7 cellular contexts compared by ENCODE assay signal in the genomic region with DNA sequence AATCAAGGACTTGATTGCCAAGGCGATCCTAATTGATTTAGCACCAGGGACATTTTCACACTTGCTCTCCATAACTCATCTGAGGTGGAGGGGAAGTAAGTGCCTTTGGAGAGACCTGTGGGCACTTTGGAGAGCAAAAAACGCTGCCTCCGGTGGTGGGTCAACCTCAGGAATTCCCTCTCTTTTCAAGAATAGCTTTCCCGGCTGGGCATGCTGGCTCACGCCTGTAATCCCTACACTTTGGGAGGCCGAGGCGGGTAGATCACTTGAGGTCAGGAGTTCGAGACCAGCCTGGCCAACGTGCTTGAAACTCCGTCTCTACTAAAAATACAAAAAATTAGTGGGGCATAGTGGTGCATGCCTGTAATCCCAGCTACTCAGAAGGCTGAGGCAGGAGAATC. TPM values are rescaled to one million over a fixed set of nuclear protein-coding genes. Genes with fewer than 3 reads are reported as not detected.
A peak's percentile ranks its signal among the peaks of the same experiment; 100 is the strongest.
DNase-seq lines count a peak whose midpoint lies in the region; FAIRE-seq and TF ChIP-seq lines count a peak whose summit lies in the region.

No MANE protein-coding gene starts in this region.

- no peak overlapping the region for H2BK12ac ChIP-seq in H9 (ENCODE audit: insufficient read length, low read depth, low read length)

- no peak overlapping the region for H4K5ac ChIP-seq in H9 (ENCODE audit: insufficient read length, low read depth, low read length)

- no peak overlapping the region for H3K9ac ChIP-seq in H9 (ENCODE audit: extremely low read depth, insufficient read length, low read length)

- FAIRE-seq in urothelium cell line (lab: Jason Lieb, UNC) = no peak

- H3K36me3 Mint-ChIP-seq in H9 (ENCODE audit: insufficient read depth in 1 of 3, low read depth in 3 of 3) = no peaks in the 10 kb centered on the region

- H3K14ac ChIP-seq in H9 (ENCODE audit: insufficient read depth, low read length) = no peak overlapping the region

- no peaks in the 10 kb centered on the region for H3K23me2 ChIP-seq in H9 (ENCODE audit: insufficient read length, low read depth, low read length, poor library complexity, severe bottlenecking)

- H2AK5ac ChIP-seq in H9 (ENCODE audit: insufficient read length, low read length) = no peak overlapping the region

- H3K79me2 ChIP-seq in H9 (ENCODE audit: insufficient read depth, low read length) = no peaks in the 10 kb centered on the region

- H3K27me3 ChIP-seq in H9 (ENCODE audit: insufficient read depth, low read length) (no peaks in the 10 kb centered on the region; the same call in 1 of the 2 replicates), SJSA1 (replicated peaks) (no peaks in the 10 kb centered on the region)

- H3K27ac ChIP-seq in H9 (ENCODE audit: insufficient read length, low read depth, low read length) (no peak overlapping the region), SJSA1 (peak overlapping the region; percentile 75), skin epidermis (peak overlapping the region; percentile 17 to 94 (median 87))

- no peak overlapping the region for H3K56ac ChIP-seq in H9 (ENCODE audit: insufficient read length, low read depth, low read length)

- H2BK20ac ChIP-seq in H9 (ENCODE audit: low read depth, low read length, poor library complexity, severe bottlenecking) = no peak overlapping the region

- H3K4me1 ChIP-seq in H9 (ENCODE audit: insufficient read depth, low read length) (no peaks in the 10 kb centered on the region; the same call in 1 of the 2 replicates), SJSA1 (replicated peaks) (peaks cover 43% of the 10 kb centered on the region)

- no peak overlapping the region for H4K8ac ChIP-seq in H9 (replicated peaks; ENCODE audit: insufficient read length, low read depth, low read length)

- H3K18ac ChIP-seq in H9 (ENCODE audit: insufficient read length, low read depth, low read length) = no peak overlapping the region

- no CpG with 5 or more reads among the region's 10 CpGs for WGBS in H9 (ENCODE audit: extremely low coverage, insufficient read length, low lambda C conversion rate)

- H3K9me3 Mint-ChIP-seq in H9 = peaks cover 0 to 62% of the 10 kb centered on the region in 2 experiments; a peak in 2 of 5 replicates

- DNase-seq in H9 (no peak), SJSA1 (ENCODE audit: low read depth in 1 of 2, low spot score in 2 of 2) (peak in 1 of 2 experiments; percentile 43), epithelial cell of proximal tubule (ENCODE audit: low read depth) (no peak), urothelium cell line (ENCODE audit: low spot score) (no peak), hippocampal formation (lab: John Stamatoyannopoulos, UW) (no peak), NCI-H146 treated with DMSO at 0.1 percent for 48 hours (lab: John Stamatoyannopoulos, UW; ENCODE audit: unreplicated experiment) (no peak)

- H3T11ph ChIP-seq in H9 (ENCODE audit: low read length) = no peak overlapping the region

- H3K27ac Mint-ChIP-seq in H9 = no peak overlapping the region

- no peak overlapping the region for H3K4me3 Mint-ChIP-seq in H9

- H3K9me3 ChIP-seq in H9 (ENCODE audit: control insufficient read depth, low read depth, low read length) (no peaks in the 10 kb centered on the region), SJSA1 (replicated peaks) (no peaks in the 10 kb centered on the region)

- no peaks in the 10 kb centered on the region for H3K36me3 ChIP-seq in SJSA1

- no peak overlapping the region for H3K4ac ChIP-seq in H9 (ENCODE audit: low read depth, low read length)

- no peak overlapping the region for H4K91ac ChIP-seq in H9 (ENCODE audit: insufficient read length, low read depth, low read length)

- no peak overlapping the region for H3K23ac ChIP-seq in H9 (ENCODE audit: insufficient read length, low read depth, low read length)

- H2AFZ ChIP-seq in H9 (ENCODE audit: low read length) = no peak overlapping the region

- no peak overlapping the region for H2BK15ac ChIP-seq in H9 (ENCODE audit: low read depth, low read length)

- no peak overlapping the region for H2BK5ac ChIP-seq in H9 (ENCODE audit: insufficient read length, low read length)

- peaks cover 0 to 39% of the 10 kb centered on the region in 2 experiments; a peak in 2 of 4 replicates for H3K4me1 Mint-ChIP-seq in H9

- H3K79me1 ChIP-seq in H9 (ENCODE audit: insufficient read depth, low read depth, low read length, poor library complexity, severe bottlenecking) = no peaks in the 10 kb centered on the region

- peak overlapping the region; percentile 39; the same call in 1 of the 2 replicates for H3K4me3 ChIP-seq in SJSA1
- peak overlapping the region; percentile 60 for H3K4me3 ChIP-seq in epithelial cell of proximal tubule (ENCODE audit: low read depth, low read length)
- no peak overlapping the region for H3K4me3 ChIP-seq in skin epidermis

- peaks cover 13% of the 10 kb centered on the region for H3K27me3 Mint-ChIP-seq in H9 (ENCODE audit: low read depth)

- H3K4me2 ChIP-seq in H9 (ENCODE audit: insufficient read depth, insufficient read length, low read length) = no peak overlapping the region

- no peak overlapping the region for H2BK120ac ChIP-seq in H9 (ENCODE audit: low read depth, low read length, poor library complexity, severe bottlenecking)

- no peaks in the 10 kb centered on the region for H4K20me1 ChIP-seq in H9 (ENCODE audit: control insufficient read depth, insufficient read depth, insufficient read length)

- TF ChIP-seq CTCF in H9 (conservative IDR thresholded peaks at IDR 0.05) = 0 out of 3 replicates have a peak, but pooled peaks have one; percentile 13
- no peak for TF ChIP-seq CTCF in epithelial cell of proximal tubule (conservative IDR thresholded peaks at IDR 0.05; ENCODE audit: low read depth, low read length)

RNA-seq across cellular contexts. Expression of a gene that starts 49.2 kb away (rescaled TPM):
- total RNA-seq in H9 (2021) (90.5 and 91.3 TPM in 2 replicates), epithelial cell of proximal tubule (36.3 and 40.5 TPM in 2 replicates)
- total RNA-seq in SJSA1 (2014; rRNA removed; shearing (Covaris generic)) = 72.0 and 117 TPM in 2 replicates

Comparison
In these comparisons a context has a peak if more than half of its experiments do, and no peak if none do; other contexts are left out.
1. H3K4me3 ChIP-seq: peak in SJSA1 (single experiment) and epithelial cell of proximal tubule (single experiment); none in skin epidermis (0 of 7).